ENCODE assay signal across 8 cellular contexts in genomic region chrX:136251042-136251991, GRCh38. TPM values are rescaled to one million over a fixed set of nuclear protein-coding genes. Genes with fewer than 3 reads are reported as not detected.
DNase-seq lines count a peak whose midpoint lies in the region; ATAC-seq and TF ChIP-seq lines count a peak whose summit lies in the region.

A gene with protein sequence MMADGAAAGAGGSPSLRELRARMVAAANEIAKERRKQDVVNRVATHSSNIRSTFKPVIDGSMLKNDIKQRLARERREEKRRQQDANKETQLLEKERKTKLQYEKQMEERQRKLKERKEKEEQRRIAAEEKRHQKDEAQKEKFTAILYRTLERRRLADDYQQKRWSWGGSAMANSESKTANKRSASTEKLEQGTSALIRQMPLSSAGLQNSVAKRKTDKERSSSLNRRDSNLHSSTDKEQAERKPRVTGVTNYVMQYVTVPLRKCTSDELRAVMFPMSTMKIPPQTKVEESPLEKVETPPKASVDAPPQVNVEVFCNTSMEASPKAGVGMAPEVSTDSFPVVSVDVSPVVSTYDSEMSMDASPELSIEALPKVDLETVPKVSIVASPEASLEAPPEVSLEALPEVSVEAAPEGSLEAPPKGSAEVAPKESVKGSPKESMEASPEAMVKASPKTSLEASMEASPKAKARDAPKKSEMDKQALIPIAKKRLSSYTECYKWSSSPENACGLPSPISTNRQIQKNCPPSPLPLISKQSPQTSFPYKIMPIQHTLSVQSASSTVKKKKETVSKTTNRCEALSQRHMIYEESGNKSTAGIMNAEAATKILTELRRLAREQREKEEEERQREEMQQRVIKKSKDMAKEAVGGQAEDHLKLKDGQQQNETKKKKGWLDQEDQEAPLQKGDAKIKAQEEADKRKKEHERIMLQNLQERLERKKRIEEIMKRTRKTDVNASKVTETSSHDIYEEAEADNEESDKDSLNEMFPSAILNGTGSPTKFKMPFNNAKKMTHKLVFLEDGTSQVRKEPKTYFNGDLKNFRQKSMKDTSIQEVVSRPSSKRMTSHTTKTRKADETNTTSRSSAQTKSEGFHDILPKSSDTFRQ (minus strand): TSS chrX:136251400. CDS start chrX:136251358, 42 bp downstream.

- no peaks in the 10 kb centered on the region; the same call in 1 of the 2 replicates for H3K27me3 ChIP-seq in HUES48 (ENCODE audit: control insufficient read depth, insufficient read depth, low read length)
- H3K27me3 ChIP-seq in SU-DHL-6 (ENCODE audit: low read length), result no peaks in the 10 kb centered on the region
- H3K27me3 ChIP-seq in rectal smooth muscle tissue (ENCODE audit: control insufficient read depth, insufficient read depth, low read length), result peaks cover 2% of the 10 kb centered on the region

- H3K4me1 Mint-ChIP-seq in activated naive CD8-positive, alpha-beta T cell treated with anti-CD3 and anti-CD28 coated beads, Interleukin-2, amount 50 U/mL, for 24 hours, result peaks cover 12% of the 10 kb centered on the region

- H3K9me2 ChIP-seq in SU-DHL-6 (replicated peaks; ENCODE audit: insufficient read depth, low read length), result no peaks in the 10 kb centered on the region

- H3K4me3 Mint-ChIP-seq in activated naive CD8-positive, alpha-beta T cell treated with anti-CD3 and anti-CD28 coated beads, Interleukin-2, amount 50 U/mL, for 24 hours, result peak within 1 kb of the TSS; percentile 82

- H3K4me3 ChIP-seq in HUES48 (ENCODE audit: low read depth, low read length) (peak within 1 kb of the TSS; percentile 88), SU-DHL-6 (ENCODE audit: insufficient read depth, low read length, poor library complexity, severe bottlenecking) (peak within 1 kb of the TSS; percentile 81), rectal smooth muscle tissue (ENCODE audit: low read length) (peak within 1 kb of the TSS; percentile 61)

- H3K9me3 ChIP-seq in HUES48 (ENCODE audit: control insufficient read depth, insufficient read depth, low read length), result no peaks in the 10 kb centered on the region
- no peaks in the 10 kb centered on the region for H3K9me3 ChIP-seq in SU-DHL-6 (ENCODE audit: insufficient read depth, low read length)

- H3K27ac ChIP-seq in HUES48 (ENCODE audit: low read depth, low read length) (peak within 1 kb of the TSS; percentile 73), SU-DHL-6 (ENCODE audit: low read depth, low read length) (no peak within 1 kb of the TSS), rectal smooth muscle tissue (ENCODE audit: low read depth, low read length) (peak within 1 kb of the TSS; percentile 57)

- H3K9ac ChIP-seq in HUES48 (ENCODE audit: low read depth, low read length), result peak within 1 kb of the TSS; percentile 80
- peak within 1 kb of the TSS; percentile 82 for H3K9ac ChIP-seq in SU-DHL-6 (ENCODE audit: low read length)
- H3K9ac ChIP-seq in rectal smooth muscle tissue (ENCODE audit: low read length), result no peak within 1 kb of the TSS

- TF ChIP-seq CTCF in SU-DHL-6 (IDR thresholded peaks at IDR 0.05; ENCODE audit: insufficient read depth, low read length, poor library complexity, severe bottlenecking), result no peak

- no peaks in the 10 kb centered on the region for H3K79me2 ChIP-seq in SU-DHL-6 (ENCODE audit: insufficient read depth, low read length)

- ATAC-seq in GM21390 (IDR thresholded peaks at IDR 0.05; ENCODE audit: unreplicated experiment) (peak; percentile 91), left cardiac atrium (peak; percentile 94 to 98)
- peak; percentile 86 for ATAC-seq in activated naive CD8-positive, alpha-beta T cell treated with anti-CD3 and anti-CD28 coated beads, Interleukin-2, amount 50 U/mL, for 24 hours

- no peaks in the 10 kb centered on the region for H3K9me3 Mint-ChIP-seq in activated naive CD8-positive, alpha-beta T cell treated with anti-CD3 and anti-CD28 coated beads, Interleukin-2, amount 50 U/mL, for 24 hours

- H3K36me3 ChIP-seq in HUES48 (ENCODE audit: control insufficient read depth, insufficient read depth, low read length) (no peaks in the 10 kb centered on the region; the same call in 1 of the 2 replicates), SU-DHL-6 (ENCODE audit: low read length) (no peaks in the 10 kb centered on the region), rectal smooth muscle tissue (ENCODE audit: control insufficient read depth, insufficient read depth, low read length) (no peaks in the 10 kb centered on the region)

- H4K20me1 ChIP-seq in SU-DHL-6 (ENCODE audit: low read depth, low read length), result no peaks in the 10 kb centered on the region

- peaks cover 2% of the 10 kb centered on the region for H3K36me3 Mint-ChIP-seq in activated naive CD8-positive, alpha-beta T cell treated with anti-CD3 and anti-CD28 coated beads, Interleukin-2, amount 50 U/mL, for 24 hours (ENCODE audit: low read depth)

- H2AFZ ChIP-seq in SU-DHL-6 (ENCODE audit: low read depth, low read length, severe bottlenecking), result peak within 1 kb of the TSS; percentile 98

- H3F3A ChIP-seq in SU-DHL-6 (ENCODE audit: insufficient read depth), result no peaks in the 10 kb centered on the region

- peak within 1 kb of the TSS; percentile 73 for H3K27ac Mint-ChIP-seq in activated naive CD8-positive, alpha-beta T cell treated with anti-CD3 and anti-CD28 coated beads, Interleukin-2, amount 50 U/mL, for 24 hours

- DNase-seq in DMS 273 treated with DMSO at 0.1 percent for 48 hours (lab: John Stamatoyannopoulos, UW) (peak; percentile 30), left cardiac atrium (peak; percentile 77), 8988T (no peak)
- DNase-seq in activated naive CD8-positive, alpha-beta T cell treated with anti-CD3 and anti-CD28 coated beads, Interleukin-2, amount 50 U/mL, for 24 hours, result peak; percentile 61

- H3K27me3 Mint-ChIP-seq in activated naive CD8-positive, alpha-beta T cell treated with anti-CD3 and anti-CD28 coated beads, Interleukin-2, amount 50 U/mL, for 24 hours, result no peaks in the 10 kb centered on the region

- H3K4me1 ChIP-seq in HUES48 (ENCODE audit: control insufficient read depth, insufficient read depth, low read length) (peaks cover 16% of the 10 kb centered on the region), rectal smooth muscle tissue (ENCODE audit: control insufficient read depth, insufficient read depth, low read length) (no peaks in the 10 kb centered on the region)

- H3K4me2 ChIP-seq in SU-DHL-6 (ENCODE audit: low read depth, low read length, poor library complexity, severe bottlenecking), result peak within 1 kb of the TSS; percentile 61

- intact Hi-C loops in left cardiac atrium (cut with DNase I), result no loop called here

RNA-seq across cellular contexts. Expression of the gene that starts here (rescaled TPM):
- 10 to 100 TPM; 11.8 to 12.5 TPM for total RNA-seq in left cardiac atrium
